9 cellular contexts compared by ENCODE assay signal in the genomic region with DNA sequence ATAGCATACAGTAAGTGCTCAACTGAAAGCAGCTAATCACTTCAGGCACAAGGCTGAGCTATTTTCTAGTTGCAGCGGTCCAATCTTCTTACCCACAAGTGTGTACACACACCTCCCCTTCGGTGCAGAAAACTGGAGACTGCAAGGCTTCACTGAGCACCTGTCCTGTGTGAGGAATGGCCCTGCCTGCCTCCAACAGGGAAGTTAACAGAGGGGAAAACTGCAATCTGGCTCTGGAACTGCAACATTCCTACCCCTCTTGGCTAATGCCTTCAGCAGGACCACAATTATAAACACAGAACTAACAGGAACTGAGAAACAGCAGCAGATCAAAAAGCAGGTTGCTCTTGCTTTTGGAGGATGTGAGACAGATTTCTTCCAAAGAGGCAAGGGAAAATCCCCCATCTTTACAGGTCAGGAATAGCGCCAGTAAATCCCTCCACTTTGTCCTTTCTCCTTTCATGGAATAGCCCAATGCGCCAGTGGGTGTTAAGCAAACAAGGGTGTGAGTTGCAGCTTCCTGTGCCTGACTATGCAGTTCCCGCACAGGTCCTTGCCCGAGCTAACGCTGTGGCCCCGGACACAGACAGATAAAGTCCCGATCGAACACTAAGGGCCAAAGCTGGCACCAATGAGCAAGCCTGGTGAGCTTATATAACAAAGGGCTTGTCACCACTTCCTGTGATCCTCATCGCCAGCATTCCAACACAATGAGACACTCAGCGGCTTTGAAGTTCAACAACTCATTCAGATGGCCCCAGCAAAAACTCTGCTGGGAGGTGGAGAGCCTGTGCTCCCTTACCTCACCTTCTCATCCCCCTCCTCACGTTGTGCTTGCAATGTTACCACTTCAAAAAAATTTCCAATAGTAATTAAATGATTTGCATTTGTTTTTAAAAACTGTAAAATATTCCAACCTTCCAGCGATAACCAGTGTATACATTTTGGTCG. TPM values are rescaled to one million over a fixed set of nuclear protein-coding genes. Genes with fewer than 3 reads are reported as not detected.
DNase-seq lines count a peak whose midpoint lies in the region; ATAC-seq and TF ChIP-seq lines count a peak whose summit lies in the region.
"Had no signal": no experiment of that assay in that cellular context is flagged by ENCODE, and none has a peak within 500 bp of the region (broad histone marks: within the 10 kb centered on the region; RNA-seq: fewer than 3 reads in every experiment).

No MANE protein-coding gene starts in this region.

- no peaks in the 10 kb centered on the region for H3K36me3 ChIP-seq in duodenal mucosa (ENCODE audit: control insufficient read depth in 1 of 2, insufficient read depth in 2 of 2, low read length in 2 of 2)
- no peaks in the 10 kb centered on the region for H3K36me3 ChIP-seq in right lobe of liver
- H3K36me3 ChIP-seq in tibial nerve, result no peaks in the 10 kb centered on the region
- H3K36me3 ChIP-seq: BLaER1 had no signal

- TF ChIP-seq CTCF in right lobe of liver (IDR thresholded peaks at IDR 0.05) (no peak), tibial nerve (IDR thresholded peaks at IDR 0.05) (no peak)

- H3K4me3 ChIP-seq in duodenal mucosa (ENCODE audit: low read depth in 1 of 2, low read length in 2 of 2) (peak overlapping the region; percentile 50 to 52), right lobe of liver (peak overlapping the region in 2 of 3 donors; percentile 24 to 35), tibial nerve (no peak overlapping the region)
- H3K4me3 ChIP-seq: BLaER1 had no signal

- peak in 1 of 2 donors; percentile 36 for TF ChIP-seq EP300 in tibial nerve (IDR thresholded peaks at IDR 0.05)

- intact Hi-C loops in right lobe of liver (cut with DNase I), result no loop called here

- ATAC-seq in right lobe of liver, result peak; percentile 72 to 86 (median 82)

- peak; percentile 73 for TF ChIP-seq POLR2A in right lobe of liver (IDR thresholded peaks at IDR 0.05)
- TF ChIP-seq POLR2A in tibial nerve (IDR thresholded peaks at IDR 0.05), result no peak

- H3K9me3 ChIP-seq in duodenal mucosa (ENCODE audit: control insufficient read depth in 1 of 2, low read length in 2 of 2), result no peaks in the 10 kb centered on the region
- H3K9me3 ChIP-seq in right lobe of liver, result no peaks in the 10 kb centered on the region
- H3K9me3 ChIP-seq in tibial nerve, result no peaks in the 10 kb centered on the region
- H3K9me3 ChIP-seq: BLaER1 had no signal

- H3K27ac ChIP-seq in duodenal mucosa (ENCODE audit: low read depth, low read length) (peak overlapping the region; percentile 69), right lobe of liver (peak overlapping the region; percentile 54 to 95 (median 80)), tibial nerve (peak overlapping the region in 3 of 4 donors; percentile 38 to 63 (median 60))
- H3K27ac ChIP-seq: BLaER1 had no signal

- peak; percentile 86 for DNase-seq in NCI-H2107 treated with DMSO at 0.1 percent for 48 hours (lab: John Stamatoyannopoulos, UW; ENCODE audit: unreplicated experiment)
- no peak for DNase-seq in NCI-H2107 (lab: John Stamatoyannopoulos, UW)
- DNase-seq in NCI-H69 (lab: John Stamatoyannopoulos, UW), result peak; percentile 83
- DNase-seq in right lobe of liver, result peak; percentile 84 to 95 (median 93)
- no peak for DNase-seq in tibial nerve (ENCODE audit: low spot score in 2 of 2)
- DNase-seq in NCI-H1092 (lab: John Stamatoyannopoulos, UW), result no peak
- DNase-seq in NCI-H82 treated with DMSO at 0.1 percent for 48 hours (lab: John Stamatoyannopoulos, UW; ENCODE audit: unreplicated experiment), result no peak

- H3K27me3 ChIP-seq in duodenal mucosa (ENCODE audit: control insufficient read depth in 1 of 2, insufficient read depth in 2 of 2, low read length in 2 of 2) (no peaks in the 10 kb centered on the region), right lobe of liver (no peaks in the 10 kb centered on the region), tibial nerve (no peaks in the 10 kb centered on the region)
- H3K27me3 ChIP-seq: BLaER1 had no signal

- peak overlapping the region in 1 of 2 donors; percentile 33 for H3K9ac ChIP-seq in duodenal mucosa (ENCODE audit: low read depth in 1 of 2, low read length in 2 of 2)
- H3K9ac ChIP-seq: BLaER1 had no signal

- 14% methylated on average over 14 of the region's 15 CpGs for WGBS in right lobe of liver (ENCODE audit: insufficient coverage, low coverage, low lambda C conversion rate, missing lambda C conversion rate)
- WGBS in tibial nerve, 2 donors, result 30 to 38% methylated on average over 15 of the region's 15 CpGs

- H3K4me1 ChIP-seq in duodenal mucosa (ENCODE audit: control insufficient read depth in 1 of 2, insufficient read depth in 2 of 2, low read length in 2 of 2) (peaks cover 43 to 60% of the 10 kb centered on the region in 2 donors), right lobe of liver (peaks cover 5 to 63% (median 27%) of the 10 kb centered on the region in 4 donors), tibial nerve (peaks cover 0 to 22% (median 14%) of the 10 kb centered on the region in 4 donors)

RNA-seq across cellular contexts. Expression of a gene that starts 21.5 kb away (rescaled TPM):
- total RNA-seq in right lobe of liver, result 10 to 100 TPM; 12.0 to 43.1 (median 21.9) TPM
- 10 to 100 TPM in 2 of 4 donors, 1 to 10 TPM in 2; 6.3 to 15.9 (median 11.6) TPM for total RNA-seq in tibial nerve

Comparison
In these comparisons a context has a peak if more than half of its experiments do, and no peak if none do; other contexts are left out.
1. DNase-seq: peak in NCI-H2107 treated with DMSO at 0.1 percent for 48 hours (single experiment), NCI-H69 (single experiment) and right lobe of liver (3 of 3); none in NCI-H2107 (single experiment), tibial nerve (0 of 2), NCI-H1092 (single experiment) and NCI-H82 treated with DMSO at 0.1 percent for 48 hours (single experiment).
2. H3K4me3 ChIP-seq: peak in duodenal mucosa (2 of 2) and right lobe of liver (2 of 3); none in tibial nerve (0 of 4).
3. Peak in every context shown above with its lines, with median percentiles within 50 percentile points of each other: H3K27ac ChIP-seq.